ENCODE assay signal across 8 cellular contexts in genomic region chr21:33127154-33127893, GRCh38. TPM values are rescaled to one million over a fixed set of nuclear protein-coding genes. Genes with fewer than 3 reads are reported as not detected.
DNase-seq lines count a peak whose midpoint lies in the region; ATAC-seq and TF ChIP-seq lines count a peak whose summit lies in the region.

No MANE protein-coding gene starts in this region.

- no peak overlapping the region for H3K27ac Mint-ChIP-seq in central memory CD8-positive, alpha-beta T cell (ENCODE audit: low read depth)

- peaks cover 3% of the 10 kb centered on the region for H3K36me3 Mint-ChIP-seq in central memory CD8-positive, alpha-beta T cell (ENCODE audit: insufficient read depth)

- DNase-seq in AG09319 (ENCODE audit: extremely low read depth, low read depth): peak; percentile 18
- peak; percentile 56 for DNase-seq in GM19238 (ENCODE audit: insufficient read length, low spot score)
- DNase-seq in NCI-H1694 (lab: John Stamatoyannopoulos, UW): peak; percentile 83
- peak in 3 of 4 experiments; percentile 3 to 26 (median 4) for DNase-seq in activated CD4-positive, CD25-positive, alpha-beta regulatory T cell (lab: John Stamatoyannopoulos, UW)
- peak; percentile 27 to 36 for DNase-seq in central memory CD8-positive, alpha-beta T cell (ENCODE audit: low spot score in 2 of 2)
- DNase-seq in kidney epithelial cell (ENCODE audit: low read depth): peak; percentile 12
- peak; percentile 29 to 65 for DNase-seq in stimulated activated CD4-positive, alpha-beta T cell treated with anti-CD3 and anti-CD28 coated beads, Interleukin-15, amount 100 ng/mL, for 48 hours (ENCODE audit: low read depth in 2 of 2)

- H3K27me3 Mint-ChIP-seq in central memory CD8-positive, alpha-beta T cell: peaks cover 55% of the 10 kb centered on the region

- H3K9me3 Mint-ChIP-seq in central memory CD8-positive, alpha-beta T cell: no peaks in the 10 kb centered on the region

- peak overlapping the region; percentile 5 for H3K4me3 ChIP-seq in kidney epithelial cell (ENCODE audit: low read depth, low read length)

- peaks cover 10% of the 10 kb centered on the region for H3K4me1 Mint-ChIP-seq in central memory CD8-positive, alpha-beta T cell

- H3K36me3 ChIP-seq in kidney epithelial cell (ENCODE audit: control insufficient read depth, insufficient read depth, low read length): no peaks in the 10 kb centered on the region

- TF ChIP-seq CTCF in AG09319 (IDR thresholded peaks at IDR 0.05; ENCODE audit: low read depth, low read length) (peak; percentile 84), kidney epithelial cell (IDR thresholded peaks at IDR 0.05; ENCODE audit: insufficient read depth, low read length, poor library complexity, severe bottlenecking) (peak; percentile 87)

- peak overlapping the region; percentile 40 for H3K4me3 Mint-ChIP-seq in central memory CD8-positive, alpha-beta T cell

- peak; percentile 40 for ATAC-seq in central memory CD8-positive, alpha-beta T cell (replicated peaks; ENCODE audit: extremely low read depth, poor library complexity, severe bottlenecking)
- ATAC-seq in HG02870 (IDR thresholded peaks at IDR 0.05; ENCODE audit: unreplicated experiment): no peak

- H3K27me3 ChIP-seq in kidney epithelial cell (ENCODE audit: control insufficient read depth, insufficient read depth, low read length): peaks cover 9% of the 10 kb centered on the region

RNA-seq across cellular contexts. Expression of gene OLIG1, which starts 57.4 kb away (rescaled TPM):
- total RNA-seq in kidney epithelial cell: not detected in 2 replicates

Comparison
In these comparisons a context has a peak if more than half of its experiments do, and no peak if none do; other contexts are left out.
1. DNase-seq: peak in every context shown above with its lines; median percentile 83 in NCI-H1694; 56 in GM19238; 47 in stimulated activated CD4-positive, alpha-beta T cell treated with anti-CD3 and anti-CD28 coated beads, Interleukin-15, amount 100 ng/mL, for 48 hours; 32 in central memory CD8-positive, alpha-beta T cell; 18 in AG09319; 12 in kidney epithelial cell; 4 in activated CD4-positive, CD25-positive, alpha-beta regulatory T cell.